In genomic region chr18:10408131-10408530, GRCh38 we compare ENCODE assay signal across 22 cellular contexts. TPM values are rescaled to one million over a fixed set of nuclear protein-coding genes. Genes with fewer than 3 reads are reported as not detected.
"Had no signal": no experiment of that assay in that cellular context is flagged by ENCODE, and none has a peak within 500 bp of the region (broad histone marks: within the 10 kb centered on the region; RNA-seq: fewer than 3 reads in every experiment).

No MANE protein-coding gene starts in this region.

- H3K36me3 ChIP-seq: SJSA1 had no signal

- H3K4me3 ChIP-seq: SJSA1, SK-N-MC had no signal

- DNase-seq: IMR-90, Kasumi-1, MM.1S, NCI-H1092 treated with DMSO at 0.1 percent for 48 hours, NCI-H1436, NCI-H2029, NCI-H2081 treated with DMSO at 0.1 percent for 48 hours, NCI-H2171, NCI-H226, NCI-H446, NCI-H510A, NCI-H524 treated with DMSO at 0.1 percent for 48 hours, NCI-H69, NCI-H774, Right ventricle myocardium superior, RPMI8226, SIG-M5 had no signal

- H3K4me2 ChIP-seq: KMS-11 had no signal

- H3K27me3 ChIP-seq: SJSA1 had no signal

- H3K9ac ChIP-seq: KMS-11 had no signal

- H3K9me3 ChIP-seq: SJSA1 had no signal

- H3K27ac ChIP-seq: KMS-11, SJSA1, SK-N-MC had no signal

- H3K4me1 ChIP-seq: SJSA1 had no signal

- FAIRE-seq: RCC 7860 had no signal

RNA-seq across cellular contexts. Expression of gene APCDD1, which starts 46.3 kb away (rescaled TPM):
- total RNA-seq: HT-29, SJSA1 had no signal
